11 cellular contexts compared by ENCODE assay signal in the genomic region with DNA sequence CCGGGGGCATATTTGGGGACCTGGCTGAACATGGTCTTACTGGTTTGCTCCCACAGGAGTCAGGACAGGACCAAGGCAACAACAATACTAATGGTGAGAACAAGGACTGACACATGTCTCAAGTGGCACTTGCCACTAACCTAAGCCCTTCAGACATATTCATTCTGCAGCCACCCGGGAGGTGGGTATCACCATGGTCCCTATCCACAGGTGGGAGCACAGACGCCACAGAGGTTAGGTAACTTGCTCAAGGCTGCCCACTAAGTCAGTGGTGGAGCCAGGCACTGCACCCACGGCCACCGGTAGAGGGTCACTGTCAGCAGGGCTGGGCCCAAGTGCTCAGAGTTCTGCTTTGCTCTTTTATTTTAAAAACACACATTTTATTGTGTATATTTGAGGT. TPM values are rescaled to one million over a fixed set of nuclear protein-coding genes. Genes with fewer than 3 reads are reported as not detected.
DNase-seq lines count a peak whose midpoint lies in the region; ATAC-seq and TF ChIP-seq lines count a peak whose summit lies in the region.
"Had no signal": no experiment of that assay in that cellular context is flagged by ENCODE, and none has a peak within 500 bp of the region (broad histone marks: within the 10 kb centered on the region; RNA-seq: fewer than 3 reads in every experiment).

No MANE protein-coding gene starts in this region.

- peaks cover 12% of the 10 kb centered on the region for H3K4me1 Mint-ChIP-seq in neural crest cell

- H3K27me3 ChIP-seq in PC-9 (ENCODE audit: insufficient read depth, low read depth), result no peaks in the 10 kb centered on the region
- H3K27me3 ChIP-seq: dorsolateral prefrontal cortex had no signal

- no peaks in the 10 kb centered on the region for H3K79me2 ChIP-seq in PC-9 (ENCODE audit: low read depth)

- H3K27me3 Mint-ChIP-seq in neural crest cell (ENCODE audit: low read depth), result no peaks in the 10 kb centered on the region

- no peaks in the 10 kb centered on the region for H3K36me3 Mint-ChIP-seq in neural crest cell (ENCODE audit: low read depth)

- H3K4me1 ChIP-seq in PC-9 (replicated peaks; ENCODE audit: insufficient read depth), result no peaks in the 10 kb centered on the region

- H2AFZ ChIP-seq in PC-9, result no peak overlapping the region

- no peak for ATAC-seq in HG02884 (IDR thresholded peaks at IDR 0.05; ENCODE audit: unreplicated experiment)
- ATAC-seq in GM21576 (IDR thresholded peaks at IDR 0.05; ENCODE audit: unreplicated experiment), result no peak

- no peaks in the 10 kb centered on the region for H3F3A ChIP-seq in PC-9 (ENCODE audit: insufficient read depth, low read depth)

- H3K4me3 ChIP-seq in cardiac fibroblast (replicated peaks in 1 of 2; ENCODE audit: low read depth in 2 of 2, low read length in 2 of 2), result no peak overlapping the region
- no peak overlapping the region for H3K4me3 ChIP-seq in PC-9
- H3K4me3 ChIP-seq: dorsolateral prefrontal cortex had no signal

- H4K20me1 ChIP-seq in PC-9 (ENCODE audit: insufficient read depth), result no peaks in the 10 kb centered on the region

- H3K27ac ChIP-seq in PC-9, result no peak overlapping the region
- H3K27ac ChIP-seq: dorsolateral prefrontal cortex had no signal

- no peaks in the 10 kb centered on the region for H3K36me3 ChIP-seq in PC-9 (ENCODE audit: low read depth)

- BruUV-seq in PC-9 (replicated peaks; lab: Mats Ljungman, UMichigan), result no TSS peak

- peak; percentile 51 for TF ChIP-seq CTCF in cardiac fibroblast (IDR thresholded peaks at IDR 0.05; ENCODE audit: low read depth, low read length)
- peak; percentile 58 for TF ChIP-seq CTCF in neural crest cell (conservative IDR thresholded peaks at IDR 0.05)
- no peak; the same call in 1 of the 2 replicates for TF ChIP-seq CTCF in PC-9 (conservative IDR thresholded peaks at IDR 0.05)

- H3K9me2 ChIP-seq in PC-9 (ENCODE audit: insufficient read depth), result no peaks in the 10 kb centered on the region

- POLR2A ChIA-PET in PC-9 (lab: Charles Lee; ENCODE audit: unreplicated experiment), result no interaction called here

- H3K9me3 Mint-ChIP-seq in neural crest cell, result no peaks in the 10 kb centered on the region
- H3K9me3 Mint-ChIP-seq: stimulated activated naive CD8-positive, alpha-beta T cell treated with anti-CD3 and anti-CD28 coated beads, Interleukin-15, Interleukin-2, amounts not matched to agents 100 ng/mL and 50 ng/mL, for 24 hours had no signal

- CTCF ChIA-PET in PC-9 (lab: Charles Lee), result no interaction called here

- H3K27ac Mint-ChIP-seq in neural crest cell (ENCODE audit: unreplicated experiment), result no peak overlapping the region
- H3K27ac Mint-ChIP-seq: stimulated activated naive CD8-positive, alpha-beta T cell treated with anti-CD3 and anti-CD28 coated beads, Interleukin-15, Interleukin-2, amounts not matched to agents 100 ng/mL and 50 ng/mL, for 24 hours had no signal

- DNase-seq in ELR (ENCODE audit: low read depth), result peak; percentile 16
- peak; percentile 38 for DNase-seq in HT-29 (ENCODE audit: low spot score)
- DNase-seq in cardiac fibroblast (ENCODE audit: low read depth in 2 of 2), result no peak
- no peak for DNase-seq in neural crest cell (ENCODE audit: low read depth, low spot score)
- DNase-seq in PC-9, result no peak
- DNase-seq in activated CD8-positive, alpha-beta memory T cell treated with anti-CD3 and anti-CD28 coated beads, Interleukin-2, amount 50 U/mL, for 48 hours, result no peak
- DNase-seq: KG1 had no signal

- H3K4me2 ChIP-seq in PC-9, result no peak overlapping the region

- no peak overlapping the region for H3K4me3 Mint-ChIP-seq in neural crest cell
- H3K4me3 Mint-ChIP-seq: stimulated activated naive CD8-positive, alpha-beta T cell treated with anti-CD3 and anti-CD28 coated beads, Interleukin-15, Interleukin-2, amounts not matched to agents 100 ng/mL and 50 ng/mL, for 24 hours had no signal

- no peaks in the 10 kb centered on the region for H3K9me3 ChIP-seq in PC-9 (ENCODE audit: insufficient read depth, low read depth)

- intact Hi-C loops in PC-9 (cut with micrococcal nuclease; ENCODE audit: unreplicated experiment), result no loop called here

RNA-seq across cellular contexts. Expression of a gene that starts 29.8 kb away (rescaled TPM):
- 97.9 and 117 TPM in 2 replicates for total RNA-seq in HT-29 (2014; rRNA removed; shearing (Covaris generic))
- total RNA-seq in neural crest cell, result 58.1 and 58.8 TPM in 2 replicates
- total RNA-seq in PC-9 (2021), result 59.2 and 67.0 TPM in 2 replicates

Comparison
In these comparisons a context has a peak if more than half of its experiments do, and no peak if none do; other contexts are left out.
1. DNase-seq: peak in ELR (single experiment) and HT-29 (single experiment); none in cardiac fibroblast (0 of 2), neural crest cell (single experiment), PC-9 (0 of 2) and activated CD8-positive, alpha-beta memory T cell treated with anti-CD3 and anti-CD28 coated beads, Interleukin-2, amount 50 U/mL, for 48 hours (single experiment).